Comparison of ENCODE assay signal across 4 cellular contexts in genomic region chr16:18347742-18348141, GRCh38. TPM values are rescaled to one million over a fixed set of nuclear protein-coding genes. Genes with fewer than 3 reads are reported as not detected.
"Had no signal": no experiment of that assay in that cellular context is flagged by ENCODE, and none has a peak within 500 bp of the region (broad histone marks: within the 10 kb centered on the region; RNA-seq: fewer than 3 reads in every experiment).

No MANE protein-coding gene starts in this region.

RNA-seq across cellular contexts. Expression of gene NPIPA8, which starts 11.2 kb away (rescaled TPM):
- total RNA-seq: ascending aorta, LHCN-M2, NCI-H460, RPMI7951 had no signal
